In genomic region chr16:1871974-1872635, GRCh38 we compare ENCODE assay signal across 10 cellular contexts. TPM values are rescaled to one million over a fixed set of nuclear protein-coding genes. Genes with fewer than 3 reads are reported as not detected.
DNase-seq lines count a peak whose midpoint lies in the region; ATAC-seq and TF ChIP-seq lines count a peak whose summit lies in the region.
"Had no signal": no experiment of that assay in that cellular context is flagged by ENCODE, and none has a peak within 500 bp of the region (broad histone marks: within the 10 kb centered on the region; RNA-seq: fewer than 3 reads in every experiment).

Gene MEIOB, minus strand, starts transcription at chr16:1872164. Its CDS starts 3,989 bp downstream, at chr16:1868175.

- no peaks in the 10 kb centered on the region for H3K27me3 ChIP-seq in MM.1S (replicated peaks; ENCODE audit: insufficient read depth, low read length)
- H3K27me3 ChIP-seq: BLaER1 had no signal

- H3K4me2 ChIP-seq in MM.1S (ENCODE audit: low read depth, low read length): no peak within 1 kb of the TSS
- H3K4me2 ChIP-seq: BLaER1 had no signal

- TF ChIP-seq CTCF in glutamatergic neuron (IDR thresholded peaks at IDR 0.05; ENCODE audit: partially characterized antibody, unreplicated experiment) (no peak), MM.1S (IDR thresholded peaks at IDR 0.05; ENCODE audit: low read length) (no peak)

- peaks cover 10% of the 10 kb centered on the region for H3K4me1 Mint-ChIP-seq in glutamatergic neuron (ENCODE audit: low read depth, unreplicated experiment)

- no peak within 1 kb of the TSS for H2AFZ ChIP-seq in MM.1S (ENCODE audit: low read length)

- no peaks in the 10 kb centered on the region for H4K20me1 ChIP-seq in MM.1S (ENCODE audit: insufficient read depth, low read length)
- H4K20me1 ChIP-seq: BLaER1 had no signal

- H3K9me2 ChIP-seq in MM.1S (replicated peaks; ENCODE audit: insufficient read depth, low read length): no peaks in the 10 kb centered on the region

- ATAC-seq in HG02885 (IDR thresholded peaks at IDR 0.05; ENCODE audit: poor library complexity, unreplicated experiment): no peak

- no peaks in the 10 kb centered on the region for H3K9me3 ChIP-seq in MM.1S (replicated peaks; ENCODE audit: insufficient read depth, low read length)
- H3K9me3 ChIP-seq: BLaER1 had no signal

- DNase-seq in activated effector memory CD4-positive, alpha-beta T cell treated with anti-CD3 and anti-CD28 coated beads, Interleukin-2, amount 50 U/mL, for 16 hours: peak; percentile 72
- DNase-seq in activated effector memory CD4-positive, alpha-beta T cell treated with Interleukin-2 at 50 U/mL for 16 hours: no peak
- DNase-seq in activated T-cell treated with anti-CD3 and anti-CD28 coated beads for 48 hours (ENCODE audit: low read depth) (peak; percentile 45), glutamatergic neuron (peak; percentile 72), MM.1S (no peak), RPMI8226 (no peak)
- DNase-seq in stimulated activated CD4-positive, alpha-beta T cell treated with anti-CD3 and anti-CD28 coated beads, Interleukin-15, amount 100 ng/mL, for 24 hours: peak; percentile 52

- H3F3A ChIP-seq in MM.1S (ENCODE audit: insufficient read depth, low read length): peaks cover 6% of the 10 kb centered on the region; the same call in 1 of the 2 replicates

- H3K79me2 ChIP-seq in MM.1S (ENCODE audit: low read length): no peaks in the 10 kb centered on the region

- H3K4me3 Mint-ChIP-seq in glutamatergic neuron (ENCODE audit: unreplicated experiment): peak within 1 kb of the TSS; percentile 81

- H3K4me3 ChIP-seq in MM.1S (ENCODE audit: low read length): no peak within 1 kb of the TSS
- H3K4me3 ChIP-seq: BLaER1 had no signal

- H3K27ac Mint-ChIP-seq in glutamatergic neuron (ENCODE audit: unreplicated experiment): no peak within 1 kb of the TSS

- no peaks in the 10 kb centered on the region for H3K9me3 Mint-ChIP-seq in glutamatergic neuron (ENCODE audit: unreplicated experiment)

- H3K36me3 Mint-ChIP-seq in glutamatergic neuron (ENCODE audit: unreplicated experiment): no peaks in the 10 kb centered on the region

- H3K27me3 Mint-ChIP-seq in glutamatergic neuron (ENCODE audit: unreplicated experiment): peaks cover 2% of the 10 kb centered on the region

- H3K9ac ChIP-seq in MM.1S (ENCODE audit: low read length): no peak within 1 kb of the TSS
- H3K9ac ChIP-seq: BLaER1 had no signal

- no peaks in the 10 kb centered on the region for H3K36me3 ChIP-seq in MM.1S (replicated peaks; ENCODE audit: insufficient read depth, low read length)
- H3K36me3 ChIP-seq: BLaER1, neutrophil had no signal

- 0 out of 2 replicates have a peak, but pooled peaks cover 3% of the 10 kb centered on the region for H3K4me1 ChIP-seq in MM.1S (ENCODE audit: low read length)
- H3K4me1 ChIP-seq: BLaER1 had no signal

- H3K27ac ChIP-seq in MM.1S (ENCODE audit: low read length): no peak within 1 kb of the TSS
- H3K27ac ChIP-seq: BLaER1, neutrophil had no signal

RNA-seq across cellular contexts. Expression of gene MEIOB, which starts in this region (rescaled TPM):
- total RNA-seq in glutamatergic neuron (ENCODE audit: unreplicated experiment): 2.4 TPM

Comparison
In these comparisons a context has a peak if more than half of its experiments do, and no peak if none do; other contexts are left out.
1. DNase-seq: peak in activated effector memory CD4-positive, alpha-beta T cell treated with anti-CD3 and anti-CD28 coated beads, Interleukin-2, amount 50 U/mL, for 16 hours (single experiment), activated T-cell treated with anti-CD3 and anti-CD28 coated beads for 48 hours (single experiment), glutamatergic neuron (single experiment) and stimulated activated CD4-positive, alpha-beta T cell treated with anti-CD3 and anti-CD28 coated beads, Interleukin-15, amount 100 ng/mL, for 24 hours (single experiment); none in activated effector memory CD4-positive, alpha-beta T cell treated with Interleukin-2 at 50 U/mL for 16 hours (single experiment), MM.1S (single experiment) and RPMI8226 (single experiment).